27 cellular contexts compared by ENCODE assay signal in the genomic region with DNA sequence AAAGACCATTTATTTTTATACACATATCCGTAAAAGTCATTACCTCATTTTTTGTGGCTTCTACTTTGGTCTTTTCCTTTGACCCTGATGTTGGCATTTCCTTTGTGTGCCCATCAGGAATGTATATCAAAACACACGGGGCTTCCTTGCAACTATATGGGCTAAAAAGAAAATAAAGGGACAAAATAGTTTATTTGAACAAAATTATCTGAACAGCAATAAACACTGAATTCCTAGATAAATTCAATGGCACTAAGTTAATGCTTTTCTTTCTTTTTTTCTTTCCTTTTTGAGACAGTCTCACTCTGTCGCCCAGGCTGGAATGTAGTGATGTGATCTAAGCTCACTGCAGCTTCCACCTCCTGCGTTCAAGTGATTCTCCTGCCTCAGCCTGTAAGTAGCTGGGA. TPM values are rescaled to one million over a fixed set of nuclear protein-coding genes. Genes with fewer than 3 reads are reported as not detected.
A peak's percentile ranks its signal among the peaks of the same experiment; 100 is the strongest.
DNase-seq lines count a peak whose midpoint lies in the region; ATAC-seq and TF ChIP-seq lines count a peak whose summit lies in the region.
"Had no signal": no experiment of that assay in that cellular context is flagged by ENCODE, and none has a peak within 500 bp of the region (broad histone marks: within the 10 kb centered on the region; RNA-seq: fewer than 3 reads in every experiment).

No MANE protein-coding gene starts in this region.

- H3K4me3 ChIP-seq in SK-N-SH (ENCODE audit: low read depth in 2 of 2, low read length in 1 of 2), result no peak overlapping the region
- H3K4me3 ChIP-seq in fibroblast of pulmonary artery (replicated peaks; ENCODE audit: low read depth, low read length), result no peak overlapping the region
- H3K4me3 ChIP-seq in thoracic aorta, result no peak overlapping the region
- H3K4me3 ChIP-seq: GM23338, left ventricle myocardium inferior, Peyer's patch, right atrium auricular region, smooth muscle cell had no signal

- WGBS in SK-N-SH (ENCODE audit: low lambda C conversion rate), result 91% methylated on average over 4 of the region's 4 CpGs

- H3K9me3 ChIP-seq in SK-N-SH (no peaks in the 10 kb centered on the region), thoracic aorta (no peaks in the 10 kb centered on the region)
- H3K9me3 ChIP-seq: left ventricle myocardium inferior, Peyer's patch, right atrium auricular region had no signal

- peak overlapping the region in 1 of 2 experiments; percentile 70; a peak in 2 of 4 replicates for H3K27ac ChIP-seq in SK-N-SH (ENCODE audit: low read depth in 2 of 2, low read length in 1 of 2)
- H3K27ac ChIP-seq in thoracic aorta, result peak overlapping the region; percentile 56 to 70
- H3K27ac ChIP-seq: 22Rv1, C4-2B, left ventricle myocardium inferior, Peyer's patch, right atrium auricular region, VCaP had no signal

- peaks cover 0 to 6% of the 10 kb centered on the region in 2 experiments; a peak in 1 of 4 replicates for H3K4me1 ChIP-seq in SK-N-SH (ENCODE audit: control insufficient read depth in 1 of 2, insufficient read depth in 2 of 2, low read depth in 1 of 2, low read length in 1 of 2)
- peaks cover 3 to 22% of the 10 kb centered on the region in 2 donors for H3K4me1 ChIP-seq in thoracic aorta (ENCODE audit: control insufficient read depth in 1 of 2, low read depth in 2 of 2)
- H3K4me1 ChIP-seq: left ventricle myocardium inferior, Peyer's patch, right atrium auricular region had no signal

- CTCF ChIA-PET in SK-N-SH (lab: Yijun Ruan, JAX), result no interaction called here

- POLR2A ChIA-PET in SK-N-SH (lab: Yijun Ruan, JAX), result interaction anchor here (0.7 kb wide), 1 partner anchor 84 kb away, joined by 3 read pairs; no protein-coding TSS in a partner anchor

- DNase-seq in SK-N-SH, result no peak
- DNase-seq in amniotic stem cell (lab: John Stamatoyannopoulos, UW), result peak; percentile 6
- DNase-seq in fibroblast of pulmonary artery (ENCODE audit: low read depth), result peak; percentile 7
- no peak for DNase-seq in thoracic aorta (ENCODE audit: low spot score)
- DNase-seq in stimulated activated CD8-positive, alpha-beta memory T cell treated with anti-CD3 and anti-CD28 coated beads, Interleukin-4, amount 100 ng/mL, for 48 hours, result no peak
- DNase-seq in NAMALWA (ENCODE audit: low spot score), result no peak
- DNase-seq: activated CD4-positive, alpha-beta T cell treated with anti-CD3 and anti-CD28 coated beads for 36 hours; activated CD8-positive, alpha-beta T cell treated with anti-CD3 and anti-CD28 coated beads for 36 hours; COR-L47; GF-D8; glutamatergic neuron; KG1; left ventricle myocardium inferior; NCI-H1436; NCI-H748 treated with DMSO at 0.1 percent for 48 hours; Peyer's patch; SHP77; stimulated activated naive CD8-positive, alpha-beta T cell treated with anti-CD3 and anti-CD28 coated beads, Interleukin-15, Interleukin-2, amounts not matched to agents 100 U/mL and 50 U/mL, for 24 hours had no signal

- peak overlapping the region; percentile 10 for H3K4me2 ChIP-seq in SK-N-SH
- H3K4me2 ChIP-seq: GM23338, smooth muscle cell had no signal

- TF ChIP-seq CTCF in SK-N-SH (IDR thresholded peaks at IDR 0.05), result no peak
- no peak for TF ChIP-seq CTCF in fibroblast of pulmonary artery (IDR thresholded peaks at IDR 0.05; ENCODE audit: low read length, missing control alignments)
- TF ChIP-seq CTCF in thoracic aorta (IDR thresholded peaks at IDR 0.05), result no peak

- TF ChIP-seq EP300 in SK-N-SH (IDR thresholded peaks at IDR 0.05; ENCODE audit: borderline replicate concordance in 1 of 2, low read depth in 1 of 2, low read length in 1 of 2), result no peak

- H2AFZ ChIP-seq in SK-N-SH (ENCODE audit: low read depth), result no peak overlapping the region
- H2AFZ ChIP-seq: GM23338 had no signal

- peaks cover 7% of the 10 kb centered on the region for H3F3A ChIP-seq in SK-N-SH (replicated peaks; ENCODE audit: insufficient read depth)

- TF ChIP-seq RAD21 in SK-N-SH (IDR thresholded peaks at IDR 0.05; ENCODE audit: low read length), result no peak

- no peaks in the 10 kb centered on the region for H4K20me1 ChIP-seq in SK-N-SH (ENCODE audit: insufficient read depth)

- no peaks in the 10 kb centered on the region for H3K9me2 ChIP-seq in SK-N-SH

- ATAC-seq in SK-N-SH treated with all-trans-retinoic acid at 6 μM for 48 hours (no peak), thoracic aorta (ENCODE audit: insufficient number of reproducible peaks, low FRiP score, low read depth) (no peak), HG02610 (IDR thresholded peaks at IDR 0.05; ENCODE audit: unreplicated experiment) (no peak)
- ATAC-seq: activated CD4-positive, alpha-beta T cell treated with anti-CD3 and anti-CD28 coated beads for 36 hours; activated CD8-positive, alpha-beta T cell treated with anti-CD3 and anti-CD28 coated beads for 36 hours; activated naive CD4-positive, alpha-beta T cell treated with anti-CD3 and anti-CD28 coated beads, Interleukin-2, amount 50 U/mL, for 72 hours; GM23338; stimulated activated naive CD8-positive, alpha-beta T cell treated with anti-CD3 and anti-CD28 coated beads, Interleukin-15, Interleukin-2, amounts not matched to agents 100 U/mL and 50 U/mL, for 24 hours had no signal

- peaks cover 64% of the 10 kb centered on the region in 2 experiments for H3K36me3 ChIP-seq in SK-N-SH (replicated peaks in 1 of 2; ENCODE audit: control insufficient read depth in 1 of 2, insufficient read depth in 2 of 2, low read length in 1 of 2)
- H3K36me3 ChIP-seq in thoracic aorta, result peaks cover 17% of the 10 kb centered on the region

- peak overlapping the region; percentile 3; the same call in 1 of the 2 replicates for H3K9ac ChIP-seq in SK-N-SH

- H3K79me2 ChIP-seq in SK-N-SH (ENCODE audit: insufficient read depth), result no peaks in the 10 kb centered on the region

- H3K27me3 ChIP-seq in SK-N-SH (ENCODE audit: insufficient read depth), result no peaks in the 10 kb centered on the region
- no peaks in the 10 kb centered on the region for H3K27me3 ChIP-seq in thoracic aorta (replicated peaks; ENCODE audit: insufficient read depth)
- H3K27me3 ChIP-seq: Peyer's patch, right atrium auricular region had no signal

TF ChIP-seq in SK-N-SH, 30 proteins besides CTCF, POLR2A, EP300 and RAD21:
- TF ChIP-seq CHD2 (IDR thresholded peaks at IDR 0.05; ENCODE audit: low read length, partially characterized antibody), result no peak
- no peak for TF ChIP-seq TAF1 (IDR thresholded peaks at IDR 0.05; ENCODE audit: borderline replicate concordance, low read depth, low read length)

TF ChIP-seq in SK-N-SH treated with all-trans-retinoic acid at 6 μM for 48 hours, 23 proteins besides CTCF, POLR2A, EP300 and RAD21:
- TF ChIP-seq ZNF70 (CRISPR knock-in tag; IDR thresholded peaks at IDR 0.05), result no peak
- TF ChIP-seq, protein P1, sequence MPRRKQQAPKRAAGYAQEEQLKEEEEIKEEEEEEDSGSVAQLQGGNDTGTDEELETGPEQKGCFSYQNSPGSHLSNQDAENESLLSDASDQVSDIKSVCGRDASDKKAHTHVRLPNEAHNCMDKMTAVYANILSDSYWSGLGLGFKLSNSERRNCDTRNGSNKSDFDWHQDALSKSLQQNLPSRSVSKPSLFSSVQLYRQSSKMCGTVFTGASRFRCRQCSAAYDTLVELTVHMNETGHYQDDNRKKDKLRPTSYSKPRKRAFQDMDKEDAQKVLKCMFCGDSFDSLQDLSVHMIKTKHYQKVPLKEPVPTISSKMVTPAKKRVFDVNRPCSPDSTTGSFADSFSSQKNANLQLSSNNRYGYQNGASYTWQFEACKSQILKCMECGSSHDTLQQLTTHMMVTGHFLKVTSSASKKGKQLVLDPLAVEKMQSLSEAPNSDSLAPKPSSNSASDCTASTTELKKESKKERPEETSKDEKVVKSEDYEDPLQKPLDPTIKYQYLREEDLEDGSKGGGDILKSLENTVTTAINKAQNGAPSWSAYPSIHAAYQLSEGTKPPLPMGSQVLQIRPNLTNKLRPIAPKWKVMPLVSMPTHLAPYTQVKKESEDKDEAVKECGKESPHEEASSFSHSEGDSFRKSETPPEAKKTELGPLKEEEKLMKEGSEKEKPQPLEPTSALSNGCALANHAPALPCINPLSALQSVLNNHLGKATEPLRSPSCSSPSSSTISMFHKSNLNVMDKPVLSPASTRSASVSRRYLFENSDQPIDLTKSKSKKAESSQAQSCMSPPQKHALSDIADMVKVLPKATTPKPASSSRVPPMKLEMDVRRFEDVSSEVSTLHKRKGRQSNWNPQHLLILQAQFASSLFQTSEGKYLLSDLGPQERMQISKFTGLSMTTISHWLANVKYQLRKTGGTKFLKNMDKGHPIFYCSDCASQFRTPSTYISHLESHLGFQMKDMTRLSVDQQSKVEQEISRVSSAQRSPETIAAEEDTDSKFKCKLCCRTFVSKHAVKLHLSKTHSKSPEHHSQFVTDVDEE (CRISPR knock-in tag; IDR thresholded peaks at IDR 0.05), result no peak
- TF ChIP-seq, protein P2, sequence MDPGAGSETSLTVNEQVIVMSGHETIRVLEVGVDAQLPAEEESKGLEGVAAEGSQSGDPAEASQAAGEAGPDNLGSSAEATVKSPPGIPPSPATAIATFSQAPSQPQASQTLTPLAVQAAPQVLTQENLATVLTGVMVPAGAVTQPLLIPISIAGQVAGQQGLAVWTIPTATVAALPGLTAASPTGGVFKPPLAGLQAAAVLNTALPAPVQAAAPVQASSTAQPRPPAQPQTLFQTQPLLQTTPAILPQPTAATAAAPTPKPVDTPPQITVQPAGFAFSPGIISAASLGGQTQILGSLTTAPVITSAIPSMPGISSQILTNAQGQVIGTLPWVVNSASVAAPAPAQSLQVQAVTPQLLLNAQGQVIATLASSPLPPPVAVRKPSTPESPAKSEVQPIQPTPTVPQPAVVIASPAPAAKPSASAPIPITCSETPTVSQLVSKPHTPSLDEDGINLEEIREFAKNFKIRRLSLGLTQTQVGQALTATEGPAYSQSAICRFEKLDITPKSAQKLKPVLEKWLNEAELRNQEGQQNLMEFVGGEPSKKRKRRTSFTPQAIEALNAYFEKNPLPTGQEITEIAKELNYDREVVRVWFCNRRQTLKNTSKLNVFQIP (CRISPR knock-in tag; IDR thresholded peaks at IDR 0.05; ENCODE audit: borderline replicate concordance, low read depth), result no peak
- no peak for TF ChIP-seq CSDC2 (CRISPR knock-in tag; IDR thresholded peaks at IDR 0.05)
- TF ChIP-seq SNAI2 (CRISPR knock-in tag; IDR thresholded peaks at IDR 0.05), result no peak
- TF ChIP-seq, protein P3, sequence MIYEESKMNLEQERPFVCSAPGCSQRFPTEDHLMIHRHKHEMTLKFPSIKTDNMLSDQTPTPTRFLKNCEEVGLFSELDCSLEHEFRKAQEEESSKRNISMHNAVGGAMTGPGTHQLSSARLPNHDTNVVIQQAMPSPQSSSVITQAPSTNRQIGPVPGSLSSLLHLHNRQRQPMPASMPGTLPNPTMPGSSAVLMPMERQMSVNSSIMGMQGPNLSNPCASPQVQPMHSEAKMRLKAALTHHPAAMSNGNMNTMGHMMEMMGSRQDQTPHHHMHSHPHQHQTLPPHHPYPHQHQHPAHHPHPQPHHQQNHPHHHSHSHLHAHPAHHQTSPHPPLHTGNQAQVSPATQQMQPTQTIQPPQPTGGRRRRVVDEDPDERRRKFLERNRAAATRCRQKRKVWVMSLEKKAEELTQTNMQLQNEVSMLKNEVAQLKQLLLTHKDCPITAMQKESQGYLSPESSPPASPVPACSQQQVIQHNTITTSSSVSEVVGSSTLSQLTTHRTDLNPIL (CRISPR knock-in tag; IDR thresholded peaks at IDR 0.05; ENCODE audit: low read depth), result no peak

RNA-seq across cellular contexts. Expression of a gene that starts 45.2 kb away (rescaled TPM):
- 23.4 and 28.2 TPM in 2 replicates for polyA plus RNA-seq in SK-N-SH (2012; rRNA removed)
- 29.1 and 32.5 TPM in 2 replicates for polyA plus RNA-seq in SK-N-SH (2012; cell fraction: cytosol; rRNA removed)
- polyA plus RNA-seq in SK-N-SH (2012; cell fraction: nucleus; rRNA removed), result 24.2 and 37.9 TPM in 2 replicates
- 10 to 100 TPM; 35.1 to 47.6 TPM for total RNA-seq in thoracic aorta

Comparison
In these comparisons a context has a peak if more than half of its experiments do, and no peak if none do; other contexts are left out.
1. DNase-seq: peak in amniotic stem cell (single experiment) and fibroblast of pulmonary artery (single experiment); none in SK-N-SH (single experiment), thoracic aorta (single experiment), stimulated activated CD8-positive, alpha-beta memory T cell treated with anti-CD3 and anti-CD28 coated beads, Interleukin-4, amount 100 ng/mL, for 48 hours (single experiment) and NAMALWA (single experiment).